1 cellular context compared by ENCODE assay signal in the genomic region with DNA sequence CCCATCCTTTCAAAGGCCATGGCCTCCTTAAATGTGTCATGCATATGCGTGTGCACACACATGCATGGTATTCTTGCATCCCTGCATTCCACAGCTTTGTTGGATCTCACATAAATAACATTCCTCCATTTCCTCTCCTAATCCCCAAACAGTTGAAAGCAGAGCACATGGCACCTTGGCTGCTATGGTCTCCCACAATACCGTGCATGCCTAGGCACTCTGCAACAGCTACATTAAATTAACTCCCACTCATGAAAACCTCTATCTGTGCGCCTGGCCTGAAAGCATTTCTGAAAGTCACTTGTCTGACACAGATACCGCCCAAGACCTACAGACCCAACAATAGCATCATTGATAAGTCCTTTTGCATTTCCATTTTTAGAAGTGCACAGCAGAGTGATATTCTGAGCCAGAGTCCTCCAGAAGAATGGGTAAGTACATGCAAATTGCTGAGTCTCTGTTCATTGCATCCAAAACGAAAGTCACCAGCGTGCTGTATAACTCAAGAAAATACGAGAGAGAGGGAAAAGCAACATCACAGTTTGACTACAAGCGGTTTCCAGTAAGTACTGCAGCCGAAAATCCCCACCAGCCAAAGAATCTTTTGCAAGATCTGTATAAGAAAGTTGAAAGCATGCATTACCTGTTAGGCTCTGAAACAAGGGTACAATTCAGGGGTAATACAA.
TF ChIP-seq lines count a peak whose summit lies in the region.

No MANE protein-coding gene starts in this region.

TF ChIP-seq in SK-N-SH, 30 proteins besides CTCF, POLR2A, EP300 and RAD21 (continued from another document):
- TF ChIP-seq, protein P1, sequence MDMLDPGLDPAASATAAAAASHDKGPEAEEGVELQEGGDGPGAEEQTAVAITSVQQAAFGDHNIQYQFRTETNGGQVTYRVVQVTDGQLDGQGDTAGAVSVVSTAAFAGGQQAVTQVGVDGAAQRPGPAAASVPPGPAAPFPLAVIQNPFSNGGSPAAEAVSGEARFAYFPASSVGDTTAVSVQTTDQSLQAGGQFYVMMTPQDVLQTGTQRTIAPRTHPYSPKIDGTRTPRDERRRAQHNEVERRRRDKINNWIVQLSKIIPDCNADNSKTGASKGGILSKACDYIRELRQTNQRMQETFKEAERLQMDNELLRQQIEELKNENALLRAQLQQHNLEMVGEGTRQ (IDR thresholded peaks at IDR 0.05; ENCODE audit: borderline replicate concordance, low read depth, low read length), result no peak
- TF ChIP-seq RCOR1 (IDR thresholded peaks at IDR 0.05; ENCODE audit: low read length) (no peak), EZH2phosphoT487 (IDR thresholded peaks at IDR 0.05; ENCODE audit: borderline replicate concordance, low read depth) (no peak), CHD2 (IDR thresholded peaks at IDR 0.05; ENCODE audit: low read length, partially characterized antibody) (no peak), POLR2AphosphoS5 (IDR thresholded peaks at IDR 0.05; ENCODE audit: low read depth, low read length) (no peak), MXI1 (IDR thresholded peaks at IDR 0.05; ENCODE audit: low read depth, low read length) (no peak)
- TF ChIP-seq, protein P2, sequence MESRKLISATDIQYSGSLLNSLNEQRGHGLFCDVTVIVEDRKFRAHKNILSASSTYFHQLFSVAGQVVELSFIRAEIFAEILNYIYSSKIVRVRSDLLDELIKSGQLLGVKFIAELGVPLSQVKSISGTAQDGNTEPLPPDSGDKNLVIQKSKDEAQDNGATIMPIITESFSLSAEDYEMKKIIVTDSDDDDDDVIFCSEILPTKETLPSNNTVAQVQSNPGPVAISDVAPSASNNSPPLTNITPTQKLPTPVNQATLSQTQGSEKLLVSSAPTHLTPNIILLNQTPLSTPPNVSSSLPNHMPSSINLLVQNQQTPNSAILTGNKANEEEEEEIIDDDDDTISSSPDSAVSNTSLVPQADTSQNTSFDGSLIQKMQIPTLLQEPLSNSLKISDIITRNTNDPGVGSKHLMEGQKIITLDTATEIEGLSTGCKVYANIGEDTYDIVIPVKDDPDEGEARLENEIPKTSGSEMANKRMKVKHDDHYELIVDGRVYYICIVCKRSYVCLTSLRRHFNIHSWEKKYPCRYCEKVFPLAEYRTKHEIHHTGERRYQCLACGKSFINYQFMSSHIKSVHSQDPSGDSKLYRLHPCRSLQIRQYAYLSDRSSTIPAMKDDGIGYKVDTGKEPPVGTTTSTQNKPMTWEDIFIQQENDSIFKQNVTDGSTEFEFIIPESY (IDR thresholded peaks at IDR 0.05; ENCODE audit: borderline replicate concordance, low read depth), result no peak
- TF ChIP-seq, protein P3, sequence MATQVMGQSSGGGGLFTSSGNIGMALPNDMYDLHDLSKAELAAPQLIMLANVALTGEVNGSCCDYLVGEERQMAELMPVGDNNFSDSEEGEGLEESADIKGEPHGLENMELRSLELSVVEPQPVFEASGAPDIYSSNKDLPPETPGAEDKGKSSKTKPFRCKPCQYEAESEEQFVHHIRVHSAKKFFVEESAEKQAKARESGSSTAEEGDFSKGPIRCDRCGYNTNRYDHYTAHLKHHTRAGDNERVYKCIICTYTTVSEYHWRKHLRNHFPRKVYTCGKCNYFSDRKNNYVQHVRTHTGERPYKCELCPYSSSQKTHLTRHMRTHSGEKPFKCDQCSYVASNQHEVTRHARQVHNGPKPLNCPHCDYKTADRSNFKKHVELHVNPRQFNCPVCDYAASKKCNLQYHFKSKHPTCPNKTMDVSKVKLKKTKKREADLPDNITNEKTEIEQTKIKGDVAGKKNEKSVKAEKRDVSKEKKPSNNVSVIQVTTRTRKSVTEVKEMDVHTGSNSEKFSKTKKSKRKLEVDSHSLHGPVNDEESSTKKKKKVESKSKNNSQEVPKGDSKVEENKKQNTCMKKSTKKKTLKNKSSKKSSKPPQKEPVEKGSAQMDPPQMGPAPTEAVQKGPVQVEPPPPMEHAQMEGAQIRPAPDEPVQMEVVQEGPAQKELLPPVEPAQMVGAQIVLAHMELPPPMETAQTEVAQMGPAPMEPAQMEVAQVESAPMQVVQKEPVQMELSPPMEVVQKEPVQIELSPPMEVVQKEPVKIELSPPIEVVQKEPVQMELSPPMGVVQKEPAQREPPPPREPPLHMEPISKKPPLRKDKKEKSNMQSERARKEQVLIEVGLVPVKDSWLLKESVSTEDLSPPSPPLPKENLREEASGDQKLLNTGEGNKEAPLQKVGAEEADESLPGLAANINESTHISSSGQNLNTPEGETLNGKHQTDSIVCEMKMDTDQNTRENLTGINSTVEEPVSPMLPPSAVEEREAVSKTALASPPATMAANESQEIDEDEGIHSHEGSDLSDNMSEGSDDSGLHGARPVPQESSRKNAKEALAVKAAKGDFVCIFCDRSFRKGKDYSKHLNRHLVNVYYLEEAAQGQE (IDR thresholded peaks at IDR 0.05; ENCODE audit: low read depth, low read length), result no peak
